Comparison of ENCODE assay signal across 10 cellular contexts in the genomic region with DNA sequence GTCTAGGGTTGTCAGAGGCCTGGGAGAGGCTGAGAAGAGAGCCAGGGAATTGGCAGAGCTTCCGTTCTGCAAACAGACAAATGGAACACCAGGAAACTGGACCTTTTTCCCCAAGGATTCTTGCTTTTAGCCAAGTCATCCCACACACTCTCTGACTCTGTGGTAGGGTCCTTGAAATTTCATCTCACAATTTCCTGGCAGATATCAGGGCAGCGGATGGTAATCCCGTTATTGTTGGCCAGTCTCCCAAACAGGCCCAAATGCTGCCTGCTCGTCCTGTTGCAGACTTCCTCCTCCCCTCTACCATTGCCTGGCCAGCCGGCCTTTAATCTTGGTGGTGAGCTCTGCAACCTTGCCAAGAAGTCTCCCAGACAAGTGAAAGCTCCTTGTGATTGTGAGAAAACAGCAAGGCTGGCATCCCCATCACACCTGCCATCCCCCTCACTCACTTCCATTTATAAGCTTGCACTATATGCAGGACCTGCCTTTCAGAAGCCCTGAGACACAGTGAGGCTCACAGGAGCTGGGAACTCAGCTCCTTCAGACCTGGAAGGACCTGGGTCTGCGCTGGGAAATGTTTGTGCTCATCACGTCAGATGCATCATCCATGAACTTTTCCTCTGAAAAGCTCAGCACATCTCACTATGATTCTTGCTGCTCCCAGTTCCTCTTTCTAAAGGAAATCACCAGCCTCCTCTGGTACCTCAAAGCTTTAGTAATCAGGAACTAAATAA. TPM values are rescaled to one million over a fixed set of nuclear protein-coding genes. Genes with fewer than 3 reads are reported as not detected.
DNase-seq lines count a peak whose midpoint lies in the region; ATAC-seq and TF ChIP-seq lines count a peak whose summit lies in the region.
"Had no signal": no experiment of that assay in that cellular context is flagged by ENCODE, and none has a peak within 500 bp of the region (broad histone marks: within the 10 kb centered on the region; RNA-seq: fewer than 3 reads in every experiment).

No MANE protein-coding gene starts in this region.

- H3K4me1 Mint-ChIP-seq in activated naive CD8-positive, alpha-beta T cell treated with anti-CD3 and anti-CD28 coated beads, Interleukin-2, amount 50 U/mL, for 24 hours, result no peaks in the 10 kb centered on the region
- H3K4me1 Mint-ChIP-seq in activated CD4-positive, alpha-beta T cell treated with anti-CD3 and anti-CD28 coated beads, Interleukin-2, amount 10 ng/mL, durations not matched to agents 7 days and 5 days, result no peaks in the 10 kb centered on the region

- H3K4me3 ChIP-seq in AG04450 (ENCODE audit: low read depth, low read length) (no peak overlapping the region), choroid plexus epithelial cell (ENCODE audit: low read depth, low read length) (no peak overlapping the region), muscle layer of duodenum (ENCODE audit: low read depth in 1 of 2, low read length in 2 of 2) (no peak overlapping the region)

- no peaks in the 10 kb centered on the region for H3K9me3 Mint-ChIP-seq in activated naive CD8-positive, alpha-beta T cell treated with anti-CD3 and anti-CD28 coated beads, Interleukin-2, amount 50 U/mL, for 24 hours
- no peaks in the 10 kb centered on the region for H3K9me3 Mint-ChIP-seq in activated CD4-positive, alpha-beta T cell treated with anti-CD3 and anti-CD28 coated beads, Interleukin-2, amount 10 ng/mL, durations not matched to agents 7 days and 5 days

- H3K4me3 Mint-ChIP-seq in activated naive CD8-positive, alpha-beta T cell treated with anti-CD3 and anti-CD28 coated beads, Interleukin-2, amount 50 U/mL, for 24 hours, result no peak overlapping the region
- H3K4me3 Mint-ChIP-seq in activated CD4-positive, alpha-beta T cell treated with anti-CD3 and anti-CD28 coated beads, Interleukin-2, amount 10 ng/mL, durations not matched to agents 7 days and 5 days, result no peak overlapping the region

- CTCF ChIA-PET in AG04450 (lab: Charles Lee), result interaction anchor here (0.6 to 2.2 kb wide), 5 partner anchors 8 to 283 kb away, joined by 3 to 14 read pairs (median 3); no protein-coding TSS in a partner anchor
- CTCF ChIA-PET in activated CD4-positive, alpha-beta T cell treated with anti-CD3 and anti-CD28 coated beads, Interleukin-2, amount 10 ng/mL, durations not matched to agents 7 days and 5 days (lab: Charles Lee), result interaction anchor here (1.4 to 1.7 kb wide), 2 partner anchors 14 to 15 kb away, joined by 3 to 12 read pairs; a partner anchor contains a TSS

- peak overlapping the region; percentile 42 for H3K27ac ChIP-seq in AG04450 (ENCODE audit: low read depth, low read length)
- H3K27ac ChIP-seq in muscle layer of duodenum (ENCODE audit: low read length), result peak overlapping the region; percentile 41

- H3K27ac Mint-ChIP-seq in activated naive CD8-positive, alpha-beta T cell treated with anti-CD3 and anti-CD28 coated beads, Interleukin-2, amount 50 U/mL, for 24 hours, result no peak overlapping the region
- no peak overlapping the region for H3K27ac Mint-ChIP-seq in activated CD4-positive, alpha-beta T cell treated with anti-CD3 and anti-CD28 coated beads, Interleukin-2, amount 10 ng/mL, durations not matched to agents 7 days and 5 days

- ATAC-seq in activated naive CD8-positive, alpha-beta T cell treated with anti-CD3 and anti-CD28 coated beads, Interleukin-2, amount 50 U/mL, for 24 hours, result no peak
- ATAC-seq in GM18873 (IDR thresholded peaks at IDR 0.05; ENCODE audit: low FRiP score, unreplicated experiment), result no peak

- H3K36me3 Mint-ChIP-seq in activated naive CD8-positive, alpha-beta T cell treated with anti-CD3 and anti-CD28 coated beads, Interleukin-2, amount 50 U/mL, for 24 hours (ENCODE audit: low read depth), result no peaks in the 10 kb centered on the region
- H3K36me3 Mint-ChIP-seq in activated CD4-positive, alpha-beta T cell treated with anti-CD3 and anti-CD28 coated beads, Interleukin-2, amount 10 ng/mL, durations not matched to agents 7 days and 5 days (ENCODE audit: low read depth), result no peaks in the 10 kb centered on the region

- POLR2A ChIA-PET in AG04450 (lab: Yijun Ruan, JAX), result interaction anchor here (0.6 to 2.4 kb wide), 7 partner anchors 17 to 199 kb away, joined by 3 to 11 read pairs (median 4); a partner anchor contains a TSS
- POLR2A ChIA-PET in activated CD4-positive, alpha-beta T cell treated with anti-CD3 and anti-CD28 coated beads, Interleukin-2, amount 10 ng/mL, durations not matched to agents 7 days and 5 days (lab: Charles Lee), result no interaction called here

- H3K9me3 ChIP-seq in AG04450 (ENCODE audit: control insufficient read depth, insufficient read depth, low read length) (no peaks in the 10 kb centered on the region), muscle layer of duodenum (ENCODE audit: control insufficient read depth in 1 of 2, low read length in 2 of 2) (no peaks in the 10 kb centered on the region)

- H3K27me3 ChIP-seq in AG04450 (ENCODE audit: control insufficient read depth, insufficient read depth, low read length) (no peaks in the 10 kb centered on the region), muscle layer of duodenum (ENCODE audit: low read depth, low read length) (no peaks in the 10 kb centered on the region)

- H3K27me3 Mint-ChIP-seq in activated naive CD8-positive, alpha-beta T cell treated with anti-CD3 and anti-CD28 coated beads, Interleukin-2, amount 50 U/mL, for 24 hours, result no peaks in the 10 kb centered on the region
- H3K27me3 Mint-ChIP-seq in activated CD4-positive, alpha-beta T cell treated with anti-CD3 and anti-CD28 coated beads, Interleukin-2, amount 10 ng/mL, durations not matched to agents 7 days and 5 days, result peaks cover 8% of the 10 kb centered on the region

- no peak for TF ChIP-seq CTCF in AG04450 (IDR thresholded peaks at IDR 0.05; ENCODE audit: low read depth, low read length)
- no peak for TF ChIP-seq CTCF in choroid plexus epithelial cell (conservative IDR thresholded peaks at IDR 0.05; ENCODE audit: low read depth, low read length)

- H3K36me3 ChIP-seq in muscle layer of duodenum (ENCODE audit: control insufficient read depth in 1 of 2, insufficient read depth in 2 of 2, low read length in 2 of 2), result no peaks in the 10 kb centered on the region

- DNase-seq in AG04450 (ENCODE audit: low read depth, low spot score) (no peak), MV-4-11 (lab: John Stamatoyannopoulos, UW) (peak; percentile 59), choroid plexus epithelial cell (ENCODE audit: low read depth) (peak; percentile 34), globus pallidus (ENCODE audit: low spot score) (no peak)
- DNase-seq in activated naive CD8-positive, alpha-beta T cell treated with anti-CD3 and anti-CD28 coated beads, Interleukin-2, amount 50 U/mL, for 24 hours, result no peak
- no peak for DNase-seq in activated CD4-positive, alpha-beta T cell treated with anti-CD3 and anti-CD28 coated beads, Interleukin-2, amount 10 ng/mL, durations not matched to agents 7 days and 5 days
- DNase-seq: activated CD4-positive, alpha-beta T cell treated with anti-CD3 and anti-CD28 coated beads, Interleukin-2, amount 50 U/mL, for 4 hours; small intestine had no signal

- H3K4me1 ChIP-seq in muscle layer of duodenum (ENCODE audit: control insufficient read depth in 1 of 2, insufficient read depth in 2 of 2, low read length in 2 of 2), result peaks cover 16 to 39% of the 10 kb centered on the region in 2 donors

RNA-seq across cellular contexts. Expression of a gene that starts 13.6 kb away (rescaled TPM):
- polyA plus RNA-seq in AG04450 (2011; rRNA removed), result 361 and 527 TPM in 2 replicates
- 113 and 139 TPM in 2 replicates for polyA minus RNA-seq in AG04450 (2011; rRNA and poly(A)+ RNA removed)
- total RNA-seq in activated CD4-positive, alpha-beta T cell treated with anti-CD3 and anti-CD28 coated beads, Interleukin-2, amount 10 ng/mL, durations not matched to agents 7 days and 5 days, result 100 to 1,000 TPM; 219 to 249 TPM

RNA-seq across cellular contexts. Expression of a gene that starts 45.9 kb away (rescaled TPM):
- 41.3 and 48.5 TPM in 2 replicates for polyA plus RNA-seq in AG04450 (2011; rRNA removed)
- polyA minus RNA-seq in AG04450 (2011; rRNA and poly(A)+ RNA removed), result 26.6 and 29.5 TPM in 2 replicates
- 1 to 10 TPM; 1.8 to 2.4 TPM for total RNA-seq in activated CD4-positive, alpha-beta T cell treated with anti-CD3 and anti-CD28 coated beads, Interleukin-2, amount 10 ng/mL, durations not matched to agents 7 days and 5 days

Comparison
In these comparisons a context has a peak if more than half of its experiments do, and no peak if none do; other contexts are left out.
1. DNase-seq: peak in MV-4-11 (single experiment) and choroid plexus epithelial cell (single experiment); none in AG04450 (single experiment), activated naive CD8-positive, alpha-beta T cell treated with anti-CD3 and anti-CD28 coated beads, Interleukin-2, amount 50 U/mL, for 24 hours (single experiment), globus pallidus (single experiment) and activated CD4-positive, alpha-beta T cell treated with anti-CD3 and anti-CD28 coated beads, Interleukin-2, amount 10 ng/mL, durations not matched to agents 7 days and 5 days (single experiment).